Comparison of ENCODE assay signal across 8 cellular contexts in the genomic region with DNA sequence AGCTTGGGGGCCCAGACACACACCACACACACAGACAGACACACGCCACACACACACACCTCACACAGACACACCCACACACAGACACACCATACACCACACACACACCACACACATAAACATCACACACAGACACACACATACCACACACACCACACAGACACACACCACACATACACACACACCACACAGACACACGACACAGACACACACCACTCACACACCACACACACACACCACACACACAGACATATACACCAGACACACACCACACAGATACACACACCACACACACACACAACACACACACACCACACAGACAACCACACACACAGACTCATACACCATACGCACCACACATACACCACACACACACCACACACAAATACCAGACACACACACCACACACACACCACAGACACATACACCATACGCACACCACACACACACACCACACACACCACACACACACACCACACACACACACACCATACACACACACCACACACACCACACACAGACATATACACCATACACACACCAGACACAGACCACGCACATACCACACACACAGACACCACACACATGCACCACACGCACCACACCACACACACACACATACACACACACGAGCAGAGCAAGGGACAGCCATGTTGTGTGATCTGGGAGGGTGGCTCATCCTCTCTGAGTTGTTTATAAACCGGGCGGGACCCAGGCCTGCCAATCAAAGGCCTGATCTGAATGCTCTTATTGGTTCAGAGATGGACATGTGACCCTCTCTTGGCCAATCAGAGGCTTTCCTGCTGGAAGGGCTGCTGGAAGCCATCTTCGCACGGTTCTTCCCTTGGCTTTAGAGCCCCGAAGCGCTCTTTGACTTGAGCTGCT.
DNase-seq lines count a peak whose midpoint lies in the region; ATAC-seq and TF ChIP-seq lines count a peak whose summit lies in the region.

No MANE protein-coding gene starts in this region.

- no peaks in the 10 kb centered on the region for H3K36me3 ChIP-seq in CD4-positive, CD25-positive, alpha-beta regulatory T cell (ENCODE audit: control insufficient read depth, insufficient read depth, low read length)

- H3K9me3 ChIP-seq in CD4-positive, CD25-positive, alpha-beta regulatory T cell (ENCODE audit: control insufficient read depth in 2 of 2, low read length in 2 of 2), result no peaks in the 10 kb centered on the region

- peak in 2 of 3 donors; percentile 56 to 67 for DNase-seq in CD4-positive, CD25-positive, alpha-beta regulatory T cell
- DNase-seq in GM20000 (ENCODE audit: low spot score) (peak; percentile 81), RPMI7951 (ENCODE audit: low read depth) (peak; percentile 51), cardiac fibroblast (ENCODE audit: low read depth in 2 of 2) (peak; percentile 58 to 89), kidney glomerular epithelial cell (lab: John Stamatoyannopoulos, UW) (no peak)
- peak; percentile 60 for DNase-seq in stimulated activated CD4-positive, alpha-beta T cell treated with anti-CD3 and anti-CD28 coated beads, Interleukin-15, amount 100 ng/mL, for 24 hours

- peaks cover 6 to 20% (median 7%) of the 10 kb centered on the region in 4 donors for H3K4me1 Mint-ChIP-seq in CD4-positive, CD25-positive, alpha-beta regulatory T cell

- peak in 1 of 2 donors; percentile 63 for ATAC-seq in CD4-positive, CD25-positive, alpha-beta regulatory T cell (ENCODE audit: low read depth in 2 of 2)
- no peak for ATAC-seq in HG02870 (IDR thresholded peaks at IDR 0.05; ENCODE audit: unreplicated experiment)
- no peak for ATAC-seq in HG03196 (IDR thresholded peaks at IDR 0.05; ENCODE audit: unreplicated experiment)

- H3K4me3 ChIP-seq in CD4-positive, CD25-positive, alpha-beta regulatory T cell (ENCODE audit: low read depth, low read length), result no peak overlapping the region
- H3K4me3 ChIP-seq in cardiac fibroblast (replicated peaks in 1 of 2; ENCODE audit: low read depth in 2 of 2, low read length in 2 of 2), result peak overlapping the region in 1 of 2 donors; percentile 57

- peaks cover 29% of the 10 kb centered on the region for H3K27me3 Mint-ChIP-seq in CD4-positive, CD25-positive, alpha-beta regulatory T cell

- peak overlapping the region; percentile 40 to 82 (median 72) for H3K4me3 Mint-ChIP-seq in CD4-positive, CD25-positive, alpha-beta regulatory T cell

- peak overlapping the region in 2 of 3 donors; percentile 69 to 71 for H3K27ac Mint-ChIP-seq in CD4-positive, CD25-positive, alpha-beta regulatory T cell

- TF ChIP-seq CTCF in GM20000 (IDR thresholded peaks at IDR 0.05; ENCODE audit: extremely low read depth, missing control alignments), result no peak
- no peak for TF ChIP-seq CTCF in cardiac fibroblast (IDR thresholded peaks at IDR 0.05; ENCODE audit: low read depth, low read length)

- no peaks in the 10 kb centered on the region for H3K36me3 Mint-ChIP-seq in CD4-positive, CD25-positive, alpha-beta regulatory T cell

- H3K27ac ChIP-seq in CD4-positive, CD25-positive, alpha-beta regulatory T cell (ENCODE audit: insufficient read depth, low read length, poor library complexity, severe bottlenecking), result no peak overlapping the region

- H3K27me3 ChIP-seq in CD4-positive, CD25-positive, alpha-beta regulatory T cell (ENCODE audit: control insufficient read depth, insufficient read depth, low read length), result no peaks in the 10 kb centered on the region

- H3K9me3 Mint-ChIP-seq in CD4-positive, CD25-positive, alpha-beta regulatory T cell, result peaks cover 0 to 2% (median 0%) of the 10 kb centered on the region in 7 donors

- peaks cover 13% of the 10 kb centered on the region for H3K4me1 ChIP-seq in CD4-positive, CD25-positive, alpha-beta regulatory T cell (ENCODE audit: control insufficient read depth, insufficient read depth, low read length, poor library complexity, severe bottlenecking)
